ENCODE assay signal across 16 cellular contexts in genomic region chr7:21497072-21497471, GRCh38. TPM values are rescaled to one million over a fixed set of nuclear protein-coding genes. Genes with fewer than 3 reads are reported as not detected.
DNase-seq lines count a peak whose midpoint lies in the region; ATAC-seq, FAIRE-seq and TF ChIP-seq lines count a peak whose summit lies in the region.
"Had no signal": no experiment of that assay in that cellular context is flagged by ENCODE, and none has a peak within 500 bp of the region (broad histone marks: within the 10 kb centered on the region; RNA-seq: fewer than 3 reads in every experiment).

No MANE protein-coding gene starts in this region.

- DNase-seq in AG04449 (ENCODE audit: low read depth, low spot score) = no peak
- DNase-seq in NCI-H82 treated with DMSO at 0.1 percent for 48 hours (lab: John Stamatoyannopoulos, UW; ENCODE audit: unreplicated experiment) = peak; percentile 30
- peak in 1 of 2 donors; percentile 36 for DNase-seq in fibroblast of lung (ENCODE audit: low read depth in 2 of 2)
- no peak for DNase-seq in HTR-8/SVneo (ENCODE audit: insufficient read length, low spot score)
- no peak for DNase-seq in iPS-NIHi7 (ENCODE audit: extremely low spot score)
- DNase-seq in NCI-H2227 treated with DMSO at 0.1 percent for 48 hours (lab: John Stamatoyannopoulos, UW) = no peak
- DNase-seq: activated naive CD4-positive, alpha-beta T cell treated with anti-CD3 and anti-CD28 coated beads for 36 hours; CD4-positive, CD25-positive, alpha-beta regulatory T cell; gastrocnemius medialis; left colon; NCI-H2081 treated with DMSO at 0.1 percent for 48 hours; T-helper 17 cell had no signal

- H3K9me3 ChIP-seq in fibroblast of lung (ENCODE audit: control insufficient read depth, insufficient read depth, low read depth, low read length) = no peaks in the 10 kb centered on the region
- H3K9me3 ChIP-seq: gastrocnemius medialis had no signal

- no peaks in the 10 kb centered on the region for H3K36me3 ChIP-seq in fibroblast of lung (ENCODE audit: control insufficient read depth, insufficient read depth, low read length)
- H3K36me3 ChIP-seq: gastrocnemius medialis, neutrophil had no signal

- H3K4me1 ChIP-seq in fibroblast of lung (ENCODE audit: control insufficient read depth, extremely low read depth, insufficient read depth, low read length) = no peaks in the 10 kb centered on the region
- H3K4me1 ChIP-seq: gastrocnemius medialis had no signal

- FAIRE-seq in HTR-8/SVneo (lab: Jason Lieb, UNC) = no peak

- H2AFZ ChIP-seq in fibroblast of lung (ENCODE audit: low read length) = no peak overlapping the region

- H3K4me3 ChIP-seq in AG04449 (ENCODE audit: low read depth, low read length) (no peak overlapping the region), fibroblast of lung (replicated peaks in 1 of 4; ENCODE audit: control extremely low read depth in 1 of 4, insufficient read depth in 1 of 4, low read depth in 3 of 4, low read length in 4 of 4) (no peak overlapping the region)
- H3K4me3 ChIP-seq: coronary artery, gastrocnemius medialis had no signal

- TF ChIP-seq CTCF in AG04449 (IDR thresholded peaks at IDR 0.05; ENCODE audit: insufficient read depth, low read length, missing control alignments) = peak; percentile 34
- TF ChIP-seq CTCF in GM12873 (IDR thresholded peaks at IDR 0.05; ENCODE audit: insufficient read depth, low read depth, low read length, missing control alignments) = peak; percentile 8
- peak; percentile 39 to 54 for TF ChIP-seq CTCF in fibroblast of lung (conservative IDR thresholded peaks at IDR 0.05 in 1 of 2, IDR thresholded peaks at IDR 0.05 in 1 of 2; ENCODE audit: low read depth in 1 of 2, low read length in 2 of 2)

- no peaks in the 10 kb centered on the region for H4K20me1 ChIP-seq in fibroblast of lung (ENCODE audit: control insufficient read depth, extremely low read depth, insufficient read depth, low read length)

- H3K27ac ChIP-seq in fibroblast of lung (ENCODE audit: insufficient read depth, low read length) = no peak overlapping the region
- H3K27ac ChIP-seq: coronary artery, gastrocnemius medialis, neutrophil had no signal

- H3K4me2 ChIP-seq in fibroblast of lung (ENCODE audit: extremely low read depth, insufficient read depth, low read length) = no peak overlapping the region

- POLR2A ChIA-PET in AG04449 (lab: Yijun Ruan, JAX) = no interaction called here

- no peaks in the 10 kb centered on the region for H3K79me2 ChIP-seq in fibroblast of lung (ENCODE audit: control insufficient read depth, insufficient read depth, low read length)

- no peaks in the 10 kb centered on the region for H3K27me3 ChIP-seq in fibroblast of lung (ENCODE audit: control insufficient read depth, insufficient read depth, low read length)
- H3K27me3 ChIP-seq: gastrocnemius medialis, neutrophil had no signal

- no peak overlapping the region for H3K9ac ChIP-seq in fibroblast of lung (ENCODE audit: insufficient read depth, low read length)

- CTCF ChIA-PET in AG04449 (lab: Yijun Ruan, JAX) = interaction anchor here (1.4 kb wide), 1 partner anchor 13 kb away, joined by 6 read pairs; no protein-coding TSS in a partner anchor

- no peak for ATAC-seq in HG03280 (IDR thresholded peaks at IDR 0.05; ENCODE audit: unreplicated experiment)
- ATAC-seq: gastrocnemius medialis, left colon, T-helper 17 cell had no signal

RNA-seq across cellular contexts. Expression of gene DNAH11, which starts 45.8 kb away (rescaled TPM):
- under 0.01 and 0.33 TPM in 2 replicates for total RNA-seq in fibroblast of lung
- polyA plus RNA-seq in fibroblast of lung = 0.16 and 0.34 TPM in 2 replicates
- 0.16 and 0.49 TPM in 2 replicates for polyA plus RNA-seq in fibroblast of lung (2012)
- polyA minus RNA-seq in fibroblast of lung (ENCODE audit: low replicate concordance) = not detected in 2 replicates
- total RNA-seq: CD4-positive, CD25-positive, alpha-beta regulatory T cell had no signal
